1 cellular context compared by ENCODE assay signal in genomic region chr3:158679547-158680000, GRCh38.
TF ChIP-seq lines count a peak whose summit lies in the region.

No MANE protein-coding gene starts in this region.

TF ChIP-seq in K562, 482 proteins besides CTCF, POLR2A, EP300 and RAD21 (continued from another document and continues in another):
- TF ChIP-seq ZFP30 (CRISPR knock-in tag; IDR thresholded peaks at IDR 0.05; ENCODE audit: borderline replicate concordance) (no peak), CBX5 (IDR thresholded peaks at IDR 0.05; ENCODE audit: borderline replicate concordance, low read depth) (no peak), MCM5 (IDR thresholded peaks at IDR 0.05; ENCODE audit: low read depth) (no peak), ZNF668 (CRISPR knock-in tag; IDR thresholded peaks at IDR 0.05) (no peak), ZNF592 (IDR thresholded peaks at IDR 0.05) (peak; percentile 84), ZNF124 (CRISPR knock-in tag; IDR thresholded peaks at IDR 0.05) (no peak), HNRNPH1 (optimal IDR thresholded peaks at IDR 0.05; ENCODE audit: low read depth, low read length) (no peak), ILF3 (IDR thresholded peaks at IDR 0.05; ENCODE audit: borderline replicate concordance) (0 out of 2 replicates have a peak, but pooled peaks have one; percentile 53), ZBTB1 (CRISPR knock-in tag; IDR thresholded peaks at IDR 0.05; ENCODE audit: borderline replicate concordance, low read depth) (no peak), ZNF707 (CRISPR knock-in tag; conservative IDR thresholded peaks at IDR 0.05) (no peak), TAL1 (IDR thresholded peaks at IDR 0.05) (peak; percentile 94), AFF1 (IDR thresholded peaks at IDR 0.05; ENCODE audit: low read depth in 1 of 2, partially characterized antibody in 2 of 2) (peak; percentile 51 to 61), CHD2 (IDR thresholded peaks at IDR 0.05; ENCODE audit: low read depth, low read length) (no peak), SMARCB1 (IDR thresholded peaks at IDR 0.05; ENCODE audit: insufficient read length, low read depth) (no peak), WHSC1 (IDR thresholded peaks at IDR 0.05; ENCODE audit: low read length) (no peak), ARID2 (IDR thresholded peaks at IDR 0.05) (no peak), TAF7 (tag; IDR thresholded peaks at IDR 0.05) (no peak), RFX5 (IDR thresholded peaks at IDR 0.05; ENCODE audit: low read depth, low read length) (no peak), SAFB (IDR thresholded peaks at IDR 0.05; ENCODE audit: borderline replicate concordance, low read depth, low read length) (no peak), DDX20 (tag; IDR thresholded peaks at IDR 0.05; ENCODE audit: low read depth) (no peak), ZNF175 (CRISPR knock-in tag; IDR thresholded peaks at IDR 0.05; ENCODE audit: low read depth) (no peak), ZNF77 (CRISPR knock-in tag; IDR thresholded peaks at IDR 0.05) (no peak), PHF21A (IDR thresholded peaks at IDR 0.05; ENCODE audit: borderline replicate concordance, low read depth) (no peak), CHD1 (IDR thresholded peaks at IDR 0.05; ENCODE audit: low read length) (no peak), NR4A1 (CRISPR knock-in tag; IDR thresholded peaks at IDR 0.05) (no peak), NR4A1 (tag; IDR thresholded peaks at IDR 0.05) (0 out of 2 replicates have a peak, but pooled peaks have one; percentile 52), NFIC (IDR thresholded peaks at IDR 0.05) (peak; percentile 80), MTF1 (CRISPR knock-in tag; IDR thresholded peaks at IDR 0.05; ENCODE audit: borderline replicate concordance) (no peak), GTF2A2 (tag; IDR thresholded peaks at IDR 0.05) (no peak), CCAR2 (IDR thresholded peaks at IDR 0.05; ENCODE audit: low read depth, low read length) (no peak), PTTG1 (tag; IDR thresholded peaks at IDR 0.05; ENCODE audit: low read depth) (no peak), POLR2G (IDR thresholded peaks at IDR 0.05; ENCODE audit: low read depth, low read length) (no peak), RBM25 (IDR thresholded peaks at IDR 0.05; ENCODE audit: low read depth, low read length, severe bottlenecking) (no peak), MIER1 (IDR thresholded peaks at IDR 0.05; ENCODE audit: low read depth) (no peak), ZNF76 (CRISPR knock-in tag; IDR thresholded peaks at IDR 0.05; ENCODE audit: borderline replicate concordance) (no peak), MTA2 (IDR thresholded peaks at IDR 0.05; ENCODE audit: low read depth) (peak; percentile 89), CXXC5 (CRISPR knock-in tag; IDR thresholded peaks at IDR 0.05) (no peak)
- TF ChIP-seq, protein P1, sequence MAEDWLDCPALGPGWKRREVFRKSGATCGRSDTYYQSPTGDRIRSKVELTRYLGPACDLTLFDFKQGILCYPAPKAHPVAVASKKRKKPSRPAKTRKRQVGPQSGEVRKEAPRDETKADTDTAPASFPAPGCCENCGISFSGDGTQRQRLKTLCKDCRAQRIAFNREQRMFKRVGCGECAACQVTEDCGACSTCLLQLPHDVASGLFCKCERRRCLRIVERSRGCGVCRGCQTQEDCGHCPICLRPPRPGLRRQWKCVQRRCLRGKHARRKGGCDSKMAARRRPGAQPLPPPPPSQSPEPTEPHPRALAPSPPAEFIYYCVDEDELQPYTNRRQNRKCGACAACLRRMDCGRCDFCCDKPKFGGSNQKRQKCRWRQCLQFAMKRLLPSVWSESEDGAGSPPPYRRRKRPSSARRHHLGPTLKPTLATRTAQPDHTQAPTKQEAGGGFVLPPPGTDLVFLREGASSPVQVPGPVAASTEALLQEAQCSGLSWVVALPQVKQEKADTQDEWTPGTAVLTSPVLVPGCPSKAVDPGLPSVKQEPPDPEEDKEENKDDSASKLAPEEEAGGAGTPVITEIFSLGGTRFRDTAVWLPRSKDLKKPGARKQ (CRISPR knock-in tag; IDR thresholded peaks at IDR 0.05), result no peak
- TF ChIP-seq, protein P2, sequence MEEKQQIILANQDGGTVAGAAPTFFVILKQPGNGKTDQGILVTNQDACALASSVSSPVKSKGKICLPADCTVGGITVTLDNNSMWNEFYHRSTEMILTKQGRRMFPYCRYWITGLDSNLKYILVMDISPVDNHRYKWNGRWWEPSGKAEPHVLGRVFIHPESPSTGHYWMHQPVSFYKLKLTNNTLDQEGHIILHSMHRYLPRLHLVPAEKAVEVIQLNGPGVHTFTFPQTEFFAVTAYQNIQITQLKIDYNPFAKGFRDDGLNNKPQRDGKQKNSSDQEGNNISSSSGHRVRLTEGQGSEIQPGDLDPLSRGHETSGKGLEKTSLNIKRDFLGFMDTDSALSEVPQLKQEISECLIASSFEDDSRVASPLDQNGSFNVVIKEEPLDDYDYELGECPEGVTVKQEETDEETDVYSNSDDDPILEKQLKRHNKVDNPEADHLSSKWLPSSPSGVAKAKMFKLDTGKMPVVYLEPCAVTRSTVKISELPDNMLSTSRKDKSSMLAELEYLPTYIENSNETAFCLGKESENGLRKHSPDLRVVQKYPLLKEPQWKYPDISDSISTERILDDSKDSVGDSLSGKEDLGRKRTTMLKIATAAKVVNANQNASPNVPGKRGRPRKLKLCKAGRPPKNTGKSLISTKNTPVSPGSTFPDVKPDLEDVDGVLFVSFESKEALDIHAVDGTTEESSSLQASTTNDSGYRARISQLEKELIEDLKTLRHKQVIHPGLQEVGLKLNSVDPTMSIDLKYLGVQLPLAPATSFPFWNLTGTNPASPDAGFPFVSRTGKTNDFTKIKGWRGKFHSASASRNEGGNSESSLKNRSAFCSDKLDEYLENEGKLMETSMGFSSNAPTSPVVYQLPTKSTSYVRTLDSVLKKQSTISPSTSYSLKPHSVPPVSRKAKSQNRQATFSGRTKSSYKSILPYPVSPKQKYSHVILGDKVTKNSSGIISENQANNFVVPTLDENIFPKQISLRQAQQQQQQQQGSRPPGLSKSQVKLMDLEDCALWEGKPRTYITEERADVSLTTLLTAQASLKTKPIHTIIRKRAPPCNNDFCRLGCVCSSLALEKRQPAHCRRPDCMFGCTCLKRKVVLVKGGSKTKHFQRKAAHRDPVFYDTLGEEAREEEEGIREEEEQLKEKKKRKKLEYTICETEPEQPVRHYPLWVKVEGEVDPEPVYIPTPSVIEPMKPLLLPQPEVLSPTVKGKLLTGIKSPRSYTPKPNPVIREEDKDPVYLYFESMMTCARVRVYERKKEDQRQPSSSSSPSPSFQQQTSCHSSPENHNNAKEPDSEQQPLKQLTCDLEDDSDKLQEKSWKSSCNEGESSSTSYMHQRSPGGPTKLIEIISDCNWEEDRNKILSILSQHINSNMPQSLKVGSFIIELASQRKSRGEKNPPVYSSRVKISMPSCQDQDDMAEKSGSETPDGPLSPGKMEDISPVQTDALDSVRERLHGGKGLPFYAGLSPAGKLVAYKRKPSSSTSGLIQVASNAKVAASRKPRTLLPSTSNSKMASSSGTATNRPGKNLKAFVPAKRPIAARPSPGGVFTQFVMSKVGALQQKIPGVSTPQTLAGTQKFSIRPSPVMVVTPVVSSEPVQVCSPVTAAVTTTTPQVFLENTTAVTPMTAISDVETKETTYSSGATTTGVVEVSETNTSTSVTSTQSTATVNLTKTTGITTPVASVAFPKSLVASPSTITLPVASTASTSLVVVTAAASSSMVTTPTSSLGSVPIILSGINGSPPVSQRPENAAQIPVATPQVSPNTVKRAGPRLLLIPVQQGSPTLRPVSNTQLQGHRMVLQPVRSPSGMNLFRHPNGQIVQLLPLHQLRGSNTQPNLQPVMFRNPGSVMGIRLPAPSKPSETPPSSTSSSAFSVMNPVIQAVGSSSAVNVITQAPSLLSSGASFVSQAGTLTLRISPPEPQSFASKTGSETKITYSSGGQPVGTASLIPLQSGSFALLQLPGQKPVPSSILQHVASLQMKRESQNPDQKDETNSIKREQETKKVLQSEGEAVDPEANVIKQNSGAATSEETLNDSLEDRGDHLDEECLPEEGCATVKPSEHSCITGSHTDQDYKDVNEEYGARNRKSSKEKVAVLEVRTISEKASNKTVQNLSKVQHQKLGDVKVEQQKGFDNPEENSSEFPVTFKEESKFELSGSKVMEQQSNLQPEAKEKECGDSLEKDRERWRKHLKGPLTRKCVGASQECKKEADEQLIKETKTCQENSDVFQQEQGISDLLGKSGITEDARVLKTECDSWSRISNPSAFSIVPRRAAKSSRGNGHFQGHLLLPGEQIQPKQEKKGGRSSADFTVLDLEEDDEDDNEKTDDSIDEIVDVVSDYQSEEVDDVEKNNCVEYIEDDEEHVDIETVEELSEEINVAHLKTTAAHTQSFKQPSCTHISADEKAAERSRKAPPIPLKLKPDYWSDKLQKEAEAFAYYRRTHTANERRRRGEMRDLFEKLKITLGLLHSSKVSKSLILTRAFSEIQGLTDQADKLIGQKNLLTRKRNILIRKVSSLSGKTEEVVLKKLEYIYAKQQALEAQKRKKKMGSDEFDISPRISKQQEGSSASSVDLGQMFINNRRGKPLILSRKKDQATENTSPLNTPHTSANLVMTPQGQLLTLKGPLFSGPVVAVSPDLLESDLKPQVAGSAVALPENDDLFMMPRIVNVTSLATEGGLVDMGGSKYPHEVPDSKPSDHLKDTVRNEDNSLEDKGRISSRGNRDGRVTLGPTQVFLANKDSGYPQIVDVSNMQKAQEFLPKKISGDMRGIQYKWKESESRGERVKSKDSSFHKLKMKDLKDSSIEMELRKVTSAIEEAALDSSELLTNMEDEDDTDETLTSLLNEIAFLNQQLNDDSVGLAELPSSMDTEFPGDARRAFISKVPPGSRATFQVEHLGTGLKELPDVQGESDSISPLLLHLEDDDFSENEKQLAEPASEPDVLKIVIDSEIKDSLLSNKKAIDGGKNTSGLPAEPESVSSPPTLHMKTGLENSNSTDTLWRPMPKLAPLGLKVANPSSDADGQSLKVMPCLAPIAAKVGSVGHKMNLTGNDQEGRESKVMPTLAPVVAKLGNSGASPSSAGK (IDR thresholded peaks at IDR 0.05), result peak; percentile 62
- TF ChIP-seq, protein P3, sequence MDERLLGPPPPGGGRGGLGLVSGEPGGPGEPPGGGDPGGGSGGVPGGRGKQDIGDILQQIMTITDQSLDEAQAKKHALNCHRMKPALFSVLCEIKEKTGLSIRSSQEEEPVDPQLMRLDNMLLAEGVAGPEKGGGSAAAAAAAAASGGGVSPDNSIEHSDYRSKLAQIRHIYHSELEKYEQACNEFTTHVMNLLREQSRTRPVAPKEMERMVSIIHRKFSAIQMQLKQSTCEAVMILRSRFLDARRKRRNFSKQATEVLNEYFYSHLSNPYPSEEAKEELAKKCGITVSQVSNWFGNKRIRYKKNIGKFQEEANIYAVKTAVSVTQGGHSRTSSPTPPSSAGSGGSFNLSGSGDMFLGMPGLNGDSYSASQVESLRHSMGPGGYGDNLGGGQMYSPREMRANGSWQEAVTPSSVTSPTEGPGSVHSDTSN (CRISPR knock-in tag; IDR thresholded peaks at IDR 0.05; ENCODE audit: low read depth), result no peak
- TF ChIP-seq, protein P3 (tag; conservative IDR thresholded peaks at IDR 0.05; ENCODE audit: low read depth), result no peak
